ENCODE assay signal across 3 cellular contexts in the genomic region with DNA sequence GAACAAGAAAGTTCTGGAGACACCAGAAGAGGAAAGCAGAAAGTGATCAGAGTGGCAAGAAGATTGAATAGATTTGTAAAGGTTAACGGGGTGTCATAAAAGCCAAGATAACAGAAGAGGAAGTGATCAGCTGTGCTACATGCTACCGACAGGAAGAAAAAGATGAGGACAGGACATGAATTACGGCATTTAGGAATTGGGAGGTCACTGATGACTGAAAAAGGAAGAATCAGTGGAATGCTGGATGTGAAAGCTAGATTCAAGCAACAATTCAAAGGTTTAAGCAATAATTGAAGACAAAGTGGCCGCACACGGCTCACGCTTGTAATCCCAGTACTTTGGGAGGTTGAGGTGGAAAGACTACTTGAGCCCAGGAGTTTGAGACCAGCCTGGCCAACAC.
A peak's percentile ranks its signal among the peaks of the same experiment; 100 is the strongest.
TF ChIP-seq lines count a peak whose summit lies in the region.

No MANE protein-coding gene starts in this region.

TF ChIP-seq in liver, 16 proteins besides CTCF, POLR2A, EP300 and RAD21:
- peak; percentile 86 for TF ChIP-seq NR2F2 (IDR thresholded peaks at IDR 0.05)
- no peak for TF ChIP-seq SP1 (IDR thresholded peaks at IDR 0.05)
TF ChIP-seq in liver: peak in this region for 1.

TF ChIP-seq in HepG2, 621 proteins besides CTCF, POLR2A, EP300 and RAD21:
- TF ChIP-seq IRX3 (CRISPR knock-in tag; IDR thresholded peaks at IDR 0.05; ENCODE audit: borderline replicate concordance, low read depth), result no peak
- TF ChIP-seq NCOR1 (IDR thresholded peaks at IDR 0.05; ENCODE audit: borderline replicate concordance, low read length), result no peak
- no peak for TF ChIP-seq DNMT3B (CRISPR knock-in tag; conservative IDR thresholded peaks at IDR 0.05)
- no peak for TF ChIP-seq SP2 (CRISPR knock-in tag; IDR thresholded peaks at IDR 0.05)
- no peak for TF ChIP-seq ZNF207 (IDR thresholded peaks at IDR 0.05; ENCODE audit: borderline replicate concordance)
- TF ChIP-seq KDM1A (CRISPR knock-in tag; IDR thresholded peaks at IDR 0.05), result no peak
- no peak for TF ChIP-seq EZH2 (conservative IDR thresholded peaks at IDR 0.05; ENCODE audit: low read depth, low read length)
- TF ChIP-seq, protein P1, sequence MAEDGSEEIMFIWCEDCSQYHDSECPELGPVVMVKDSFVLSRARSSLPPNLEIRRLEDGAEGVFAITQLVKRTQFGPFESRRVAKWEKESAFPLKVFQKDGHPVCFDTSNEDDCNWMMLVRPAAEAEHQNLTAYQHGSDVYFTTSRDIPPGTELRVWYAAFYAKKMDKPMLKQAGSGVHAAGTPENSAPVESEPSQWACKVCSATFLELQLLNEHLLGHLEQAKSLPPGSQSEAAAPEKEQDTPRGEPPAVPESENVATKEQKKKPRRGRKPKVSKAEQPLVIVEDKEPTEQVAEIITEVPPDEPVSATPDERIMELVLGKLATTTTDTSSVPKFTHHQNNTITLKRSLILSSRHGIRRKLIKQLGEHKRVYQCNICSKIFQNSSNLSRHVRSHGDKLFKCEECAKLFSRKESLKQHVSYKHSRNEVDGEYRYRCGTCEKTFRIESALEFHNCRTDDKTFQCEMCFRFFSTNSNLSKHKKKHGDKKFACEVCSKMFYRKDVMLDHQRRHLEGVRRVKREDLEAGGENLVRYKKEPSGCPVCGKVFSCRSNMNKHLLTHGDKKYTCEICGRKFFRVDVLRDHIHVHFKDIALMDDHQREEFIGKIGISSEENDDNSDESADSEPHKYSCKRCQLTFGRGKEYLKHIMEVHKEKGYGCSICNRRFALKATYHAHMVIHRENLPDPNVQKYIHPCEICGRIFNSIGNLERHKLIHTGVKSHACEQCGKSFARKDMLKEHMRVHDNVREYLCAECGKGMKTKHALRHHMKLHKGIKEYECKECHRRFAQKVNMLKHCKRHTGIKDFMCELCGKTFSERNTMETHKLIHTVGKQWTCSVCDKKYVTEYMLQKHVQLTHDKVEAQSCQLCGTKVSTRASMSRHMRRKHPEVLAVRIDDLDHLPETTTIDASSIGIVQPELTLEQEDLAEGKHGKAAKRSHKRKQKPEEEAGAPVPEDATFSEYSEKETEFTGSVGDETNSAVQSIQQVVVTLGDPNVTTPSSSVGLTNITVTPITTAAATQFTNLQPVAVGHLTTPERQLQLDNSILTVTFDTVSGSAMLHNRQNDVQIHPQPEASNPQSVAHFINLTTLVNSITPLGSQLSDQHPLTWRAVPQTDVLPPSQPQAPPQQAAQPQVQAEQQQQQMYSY (CRISPR knock-in tag; IDR thresholded peaks at IDR 0.05), result no peak
- TF ChIP-seq, protein P2, sequence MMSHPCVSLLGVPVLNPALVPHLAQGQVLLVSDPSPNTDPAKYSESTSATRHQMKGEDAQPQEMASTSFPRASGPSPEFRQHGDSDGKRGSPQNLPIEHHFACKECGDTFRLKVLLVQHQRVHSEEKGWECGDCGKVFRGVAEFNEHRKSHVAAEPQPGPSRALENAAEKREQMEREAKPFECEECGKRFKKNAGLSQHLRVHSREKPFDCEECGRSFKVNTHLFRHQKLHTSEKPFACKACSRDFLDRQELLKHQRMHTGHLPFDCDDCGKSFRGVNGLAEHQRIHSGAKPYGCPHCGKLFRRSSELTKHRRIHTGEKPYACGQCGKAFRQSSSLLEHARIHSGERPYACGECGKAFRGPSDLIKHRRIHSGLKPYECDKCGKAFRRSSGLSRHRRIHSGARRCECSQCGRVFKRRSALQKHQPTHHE (CRISPR knock-in tag; IDR thresholded peaks at IDR 0.05; ENCODE audit: borderline replicate concordance), result no peak
- TF ChIP-seq GFI1 (CRISPR knock-in tag; IDR thresholded peaks at IDR 0.05; ENCODE audit: borderline replicate concordance), result no peak
- TF ChIP-seq FOXA1 (IDR thresholded peaks at IDR 0.05), result no peak
- no peak for TF ChIP-seq FOXA1 (CRISPR knock-in tag; IDR thresholded peaks at IDR 0.05)
- no peak for TF ChIP-seq ZNF569 (CRISPR knock-in tag; IDR thresholded peaks at IDR 0.05; ENCODE audit: borderline replicate concordance)
- TF ChIP-seq, protein P3, sequence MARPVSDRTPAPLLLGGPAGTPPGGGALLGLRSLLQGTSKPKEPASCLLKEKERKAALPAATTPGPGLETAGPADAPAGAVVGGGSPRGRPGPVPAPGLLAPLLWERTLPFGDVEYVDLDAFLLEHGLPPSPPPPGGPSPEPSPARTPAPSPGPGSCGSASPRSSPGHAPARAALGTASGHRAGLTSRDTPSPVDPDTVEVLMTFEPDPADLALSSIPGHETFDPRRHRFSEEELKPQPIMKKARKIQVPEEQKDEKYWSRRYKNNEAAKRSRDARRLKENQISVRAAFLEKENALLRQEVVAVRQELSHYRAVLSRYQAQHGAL (CRISPR knock-in tag; IDR thresholded peaks at IDR 0.05; ENCODE audit: not compliant biosample characterization), result no peak
- no peak for TF ChIP-seq CBX5 (CRISPR knock-in tag; IDR thresholded peaks at IDR 0.05; ENCODE audit: borderline replicate concordance)
TF ChIP-seq in HepG2: peak in this region for 0.

TF ChIP-seq in endothelial cell of umbilical vein, 7 proteins besides CTCF, POLR2A, EP300 and RAD21:
- TF ChIP-seq GATA2 (IDR thresholded peaks at IDR 0.05; ENCODE audit: insufficient read depth, insufficient read length, low read depth, low read length) (peak; percentile 85), EZH2 (IDR thresholded peaks at IDR 0.05; ENCODE audit: borderline replicate concordance, low read depth, low read length, severe bottlenecking) (no peak), POLR2AphosphoS5 (IDR thresholded peaks at IDR 0.05; ENCODE audit: insufficient read depth, low read depth, low read length) (peak; percentile 32)
